ENCODE assay signal across 8 cellular contexts in genomic region chr3:118882353-118882947, GRCh38.
A peak's percentile ranks its signal among the peaks of the same experiment; 100 is the strongest.
DNase-seq lines count a peak whose midpoint lies in the region; ATAC-seq, FAIRE-seq and TF ChIP-seq lines count a peak whose summit lies in the region.

No MANE protein-coding gene starts in this region.

- no peaks in the 10 kb centered on the region for H3K27me3 ChIP-seq in parathyroid adenoma (ENCODE audit: control insufficient read depth, insufficient read depth, low read length)
- no peaks in the 10 kb centered on the region for H3K27me3 ChIP-seq in upper lobe of right lung

- H3K4me1 Mint-ChIP-seq in activated T-helper 17 cell treated with anti-CD3 and anti-CD28 coated beads, Interleukin-2, amount 50 U/mL, for 72 hours = peaks cover 6% of the 10 kb centered on the region

- H3K9me3 ChIP-seq in parathyroid adenoma (ENCODE audit: control insufficient read depth, low read length) (no peaks in the 10 kb centered on the region), upper lobe of right lung (no peaks in the 10 kb centered on the region)

- H3K79me2 ChIP-seq in parathyroid adenoma = no peaks in the 10 kb centered on the region

- no peak overlapping the region for H3K4me2 ChIP-seq in parathyroid adenoma (ENCODE audit: low read length)

- intact Hi-C loops in upper lobe of right lung (cut with DNase I) = loop anchor here (10.0 kb wide), 1 partner anchor 212 kb away; no protein-coding TSS in a partner anchor

- ATAC-seq in GM19452 (IDR thresholded peaks at IDR 0.05; ENCODE audit: unreplicated experiment) (peak; percentile 63), upper lobe of right lung (peak; percentile 82)
- ATAC-seq in activated T-helper 17 cell treated with anti-CD3 and anti-CD28 coated beads, Interleukin-2, amount 50 U/mL, for 72 hours (replicated peaks) = peak; percentile 57

- TF ChIP-seq CTCF in parathyroid adenoma (IDR thresholded peaks at IDR 0.05) (peak; percentile 84), upper lobe of right lung (IDR thresholded peaks at IDR 0.05) (peak; percentile 78)

- no peaks in the 10 kb centered on the region for H3K36me3 Mint-ChIP-seq in activated T-helper 17 cell treated with anti-CD3 and anti-CD28 coated beads, Interleukin-2, amount 50 U/mL, for 72 hours (ENCODE audit: low read depth)

- H3K9ac ChIP-seq in parathyroid adenoma = no peak overlapping the region

- no peak overlapping the region for H3K27ac ChIP-seq in parathyroid adenoma
- no peak overlapping the region for H3K27ac ChIP-seq in upper lobe of right lung

- no peaks in the 10 kb centered on the region for H3K36me3 ChIP-seq in parathyroid adenoma (ENCODE audit: control insufficient read depth, insufficient read depth, low read length)
- no peaks in the 10 kb centered on the region for H3K36me3 ChIP-seq in upper lobe of right lung

- in situ Hi-C loops in Caki2 (cut with HindIII; ENCODE audit: low pct_unique_long_range_greater_than_20kb, low sequenced_read_pairs) = no loop called here

- H3K4me1 ChIP-seq in parathyroid adenoma = no peaks in the 10 kb centered on the region
- H3K4me1 ChIP-seq in upper lobe of right lung = no peaks in the 10 kb centered on the region

- peak; percentile 50 for FAIRE-seq in frontal cortex (lab: Jason Lieb, UNC)

- no peaks in the 10 kb centered on the region for H3K9me3 Mint-ChIP-seq in activated T-helper 17 cell treated with anti-CD3 and anti-CD28 coated beads, Interleukin-2, amount 50 U/mL, for 72 hours

- no peak overlapping the region for H3K27ac Mint-ChIP-seq in activated T-helper 17 cell treated with anti-CD3 and anti-CD28 coated beads, Interleukin-2, amount 50 U/mL, for 72 hours

- H3K4me3 ChIP-seq in parathyroid adenoma (ENCODE audit: low read depth, low read length) (no peak overlapping the region), upper lobe of right lung (no peak overlapping the region)

- H3K27me3 Mint-ChIP-seq in activated T-helper 17 cell treated with anti-CD3 and anti-CD28 coated beads, Interleukin-2, amount 50 U/mL, for 72 hours = peaks cover 13% of the 10 kb centered on the region

- no peak overlapping the region for H2AFZ ChIP-seq in parathyroid adenoma

- peak; percentile 58 for DNase-seq in Caki2 (ENCODE audit: low read depth)
- peak; percentile 37 for DNase-seq in HuH-7 (ENCODE audit: low spot score)
- peak; percentile 61 for DNase-seq in RPMI8226
- peak in 1 of 2 donors; percentile 19 for DNase-seq in frontal cortex (ENCODE audit: low spot score in 2 of 2)
- no peak for DNase-seq in upper lobe of right lung

- no peak overlapping the region for H3K4me3 Mint-ChIP-seq in activated T-helper 17 cell treated with anti-CD3 and anti-CD28 coated beads, Interleukin-2, amount 50 U/mL, for 72 hours
